Comparison of ENCODE assay signal across 2 cellular contexts in the genomic region with DNA sequence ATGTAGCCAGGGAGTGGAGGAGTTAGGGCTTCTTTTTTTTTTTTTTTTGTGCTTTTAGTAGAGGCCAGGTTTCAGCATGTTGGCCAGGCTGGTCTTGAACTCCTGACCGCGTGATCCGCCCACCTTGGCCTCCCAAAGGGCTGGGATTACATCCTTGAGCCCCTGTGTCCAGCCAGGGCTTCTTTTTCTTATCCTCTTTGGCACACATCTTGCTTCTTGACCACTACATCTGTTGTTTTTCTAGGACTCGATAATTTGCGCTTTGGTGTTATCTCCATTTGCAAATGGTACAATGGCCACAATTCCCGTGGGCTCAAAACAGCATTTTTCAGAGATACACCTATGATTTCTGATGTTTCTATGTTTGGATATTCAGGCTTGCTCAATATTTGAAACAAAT.
TF ChIP-seq lines count a peak whose summit lies in the region.

No MANE protein-coding gene starts in this region.

TF ChIP-seq in SK-N-SH treated with all-trans-retinoic acid at 6 μM for 48 hours, 23 proteins besides CTCF, POLR2A, EP300 and RAD21 (continued from another document):
- TF ChIP-seq ARNTL (CRISPR knock-in tag; IDR thresholded peaks at IDR 0.05; ENCODE audit: borderline replicate concordance, low read depth), result no peak
- TF ChIP-seq ZNF565 (CRISPR knock-in tag; conservative IDR thresholded peaks at IDR 0.05; ENCODE audit: low read depth), result no peak
TF ChIP-seq in SK-N-SH treated with all-trans-retinoic acid at 6 μM for 48 hours: peak in this region for 0.

TF ChIP-seq in WTC11, 78 proteins besides CTCF, POLR2A, EP300 and RAD21 (continued from another document):
- TF ChIP-seq, protein P1, sequence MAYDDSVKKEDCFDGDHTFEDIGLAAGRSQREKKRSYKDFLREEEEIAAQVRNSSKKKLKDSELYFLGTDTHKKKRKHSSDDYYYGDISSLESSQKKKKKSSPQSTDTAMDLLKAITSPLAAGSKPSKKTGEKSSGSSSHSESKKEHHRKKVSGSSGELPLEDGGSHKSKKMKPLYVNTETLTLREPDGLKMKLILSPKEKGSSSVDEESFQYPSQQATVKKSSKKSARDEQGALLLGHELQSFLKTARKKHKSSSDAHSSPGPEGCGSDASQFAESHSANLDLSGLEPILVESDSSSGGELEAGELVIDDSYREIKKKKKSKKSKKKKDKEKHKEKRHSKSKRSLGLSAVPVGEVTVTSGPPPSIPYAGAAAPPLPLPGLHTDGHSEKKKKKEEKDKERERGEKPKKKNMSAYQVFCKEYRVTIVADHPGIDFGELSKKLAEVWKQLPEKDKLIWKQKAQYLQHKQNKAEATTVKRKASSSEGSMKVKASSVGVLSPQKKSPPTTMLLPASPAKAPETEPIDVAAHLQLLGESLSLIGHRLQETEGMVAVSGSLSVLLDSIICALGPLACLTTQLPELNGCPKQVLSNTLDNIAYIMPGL (CRISPR knock-in tag; IDR thresholded peaks at IDR 0.05), result no peak
- TF ChIP-seq, protein P2, sequence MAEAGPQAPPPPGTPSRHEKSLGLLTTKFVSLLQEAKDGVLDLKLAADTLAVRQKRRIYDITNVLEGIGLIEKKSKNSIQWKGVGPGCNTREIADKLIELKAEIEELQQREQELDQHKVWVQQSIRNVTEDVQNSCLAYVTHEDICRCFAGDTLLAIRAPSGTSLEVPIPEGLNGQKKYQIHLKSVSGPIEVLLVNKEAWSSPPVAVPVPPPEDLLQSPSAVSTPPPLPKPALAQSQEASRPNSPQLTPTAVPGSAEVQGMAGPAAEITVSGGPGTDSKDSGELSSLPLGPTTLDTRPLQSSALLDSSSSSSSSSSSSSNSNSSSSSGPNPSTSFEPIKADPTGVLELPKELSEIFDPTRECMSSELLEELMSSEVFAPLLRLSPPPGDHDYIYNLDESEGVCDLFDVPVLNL (CRISPR knock-in tag; IDR thresholded peaks at IDR 0.05; ENCODE audit: borderline replicate concordance, low read depth), result no peak
- TF ChIP-seq SP1 (CRISPR knock-in tag; conservative IDR thresholded peaks at IDR 0.05) (no peak), ZNF138 (CRISPR knock-in tag; conservative IDR thresholded peaks at IDR 0.05) (no peak), MXD4 (CRISPR knock-in tag; IDR thresholded peaks at IDR 0.05; ENCODE audit: borderline replicate concordance) (no peak), FOXJ3 (CRISPR knock-in tag; IDR thresholded peaks at IDR 0.05; ENCODE audit: borderline replicate concordance) (no peak), TCF7 (CRISPR knock-in tag; IDR thresholded peaks at IDR 0.05; ENCODE audit: low read depth) (no peak)
- TF ChIP-seq, protein P3, sequence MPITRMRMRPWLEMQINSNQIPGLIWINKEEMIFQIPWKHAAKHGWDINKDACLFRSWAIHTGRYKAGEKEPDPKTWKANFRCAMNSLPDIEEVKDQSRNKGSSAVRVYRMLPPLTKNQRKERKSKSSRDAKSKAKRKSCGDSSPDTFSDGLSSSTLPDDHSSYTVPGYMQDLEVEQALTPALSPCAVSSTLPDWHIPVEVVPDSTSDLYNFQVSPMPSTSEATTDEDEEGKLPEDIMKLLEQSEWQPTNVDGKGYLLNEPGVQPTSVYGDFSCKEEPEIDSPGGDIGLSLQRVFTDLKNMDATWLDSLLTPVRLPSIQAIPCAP (CRISPR knock-in tag; IDR thresholded peaks at IDR 0.05), result no peak
